In genomic region chr9:34087370-34087769, GRCh38 we compare ENCODE assay signal across 1 cellular context.
TF ChIP-seq lines count a peak whose summit lies in the region.

No MANE protein-coding gene starts in this region.

TF ChIP-seq in HCT116, 20 proteins besides CTCF, POLR2A, EP300 and RAD21 (continued from another document):
- no peak for TF ChIP-seq REST (IDR thresholded peaks at IDR 0.05; ENCODE audit: low read depth)
TF ChIP-seq in HCT116: peak in this region for 0.
